Comparison of ENCODE assay signal across 3 cellular contexts in the genomic region with DNA sequence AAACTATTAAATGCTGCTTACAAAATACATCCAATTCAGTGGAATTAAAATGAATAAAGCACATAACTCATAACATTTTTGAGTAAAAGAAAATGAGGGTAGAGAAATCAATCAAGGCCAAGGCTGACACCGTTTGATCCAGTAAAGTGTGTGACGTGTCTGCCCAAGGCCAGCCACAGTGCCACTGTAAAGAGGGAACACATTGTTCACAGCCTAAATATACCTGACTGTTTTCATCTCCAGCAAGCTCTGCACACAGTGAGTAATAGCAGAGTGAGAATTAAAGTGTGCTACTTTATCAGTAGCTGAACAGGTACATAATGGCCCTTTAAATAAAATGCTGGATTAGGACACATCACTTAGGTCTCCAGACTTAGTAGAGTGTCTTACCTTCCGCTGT.
"Had no signal": no experiment of that assay in that cellular context is flagged by ENCODE, and none has a peak within 500 bp of the region (broad histone marks: within the 10 kb centered on the region; RNA-seq: fewer than 3 reads in every experiment).

No MANE protein-coding gene starts in this region.

- DNase-seq: GDM1, GF-D8 had no signal

- ATAC-seq: GM12878 had no signal

- H3K4me3 ChIP-seq: GM12878 had no signal
